ENCODE assay signal across 8 cellular contexts in the genomic region with DNA sequence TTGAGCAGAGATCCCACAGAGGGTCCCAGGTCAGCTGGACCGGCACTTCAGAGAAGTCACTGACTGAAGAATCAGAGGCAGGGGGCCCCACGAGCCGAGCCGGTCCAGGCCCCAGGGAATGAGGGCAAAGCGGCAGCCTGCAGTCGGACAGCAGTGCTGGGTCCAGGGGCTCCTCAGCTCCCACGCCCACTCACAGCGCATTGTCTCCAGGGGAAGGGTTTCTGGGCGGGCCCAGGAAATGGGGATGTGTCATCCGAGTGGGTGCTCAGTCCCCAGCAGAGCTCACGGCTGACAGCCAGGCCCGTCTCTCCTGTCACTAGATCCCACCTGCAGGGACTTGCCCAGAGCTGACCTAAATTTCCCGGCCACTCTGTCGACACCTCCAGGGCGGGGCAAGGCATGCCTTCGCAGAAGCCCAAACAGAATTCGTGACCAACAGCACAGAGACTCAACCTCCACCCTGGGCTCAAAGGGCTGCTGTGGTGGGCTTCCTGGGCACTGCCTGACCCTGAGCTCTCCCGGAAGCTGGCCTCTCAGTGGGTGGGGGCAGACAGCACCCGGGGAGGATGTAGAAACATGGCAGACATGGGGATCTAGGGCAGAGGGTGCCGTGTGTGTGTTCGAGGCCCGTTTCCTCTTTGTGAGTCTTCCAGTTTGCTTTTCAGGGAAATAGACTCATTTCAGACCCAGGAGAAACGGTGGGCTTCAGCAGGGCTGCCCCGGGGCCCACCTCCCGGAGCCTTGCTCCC. TPM values are rescaled to one million over a fixed set of nuclear protein-coding genes. Genes with fewer than 3 reads are reported as not detected.
A peak's percentile ranks its signal among the peaks of the same experiment; 100 is the strongest.
DNase-seq lines count a peak whose midpoint lies in the region; ATAC-seq and TF ChIP-seq lines count a peak whose summit lies in the region.

No MANE protein-coding gene starts in this region.

- TF ChIP-seq CTCF in fibroblast of the aortic adventitia (IDR thresholded peaks at IDR 0.05; ENCODE audit: insufficient read depth, low read length) = no peak

- no peak overlapping the region for H3K4me3 ChIP-seq in fibroblast of the aortic adventitia (ENCODE audit: low read depth, low read length)

- peak; percentile 55 for DNase-seq in activated CD4-positive, alpha-beta T cell treated with anti-CD3 and anti-CD28 coated beads for 48 hours
- DNase-seq in fibroblast of the aortic adventitia (ENCODE audit: low read depth) (peak; percentile 39), SW 1271 (lab: John Stamatoyannopoulos, UW) (no peak), NCI-H748 treated with DMSO at 0.1 percent for 48 hours (lab: John Stamatoyannopoulos, UW) (no peak)
- DNase-seq in stimulated activated CD4-positive, alpha-beta T cell treated with anti-CD3 and anti-CD28 coated beads, TNF-alpha, amount 100 ng/mL, for 1 hour (ENCODE audit: low read depth in 3 of 3, low spot score in 1 of 3) = peak in 2 of 3 donors; percentile 26 to 38

- ATAC-seq in HG03095 (IDR thresholded peaks at IDR 0.05; ENCODE audit: unreplicated experiment) (peak; percentile 41), HG03196 (IDR thresholded peaks at IDR 0.05; ENCODE audit: unreplicated experiment) (no peak), GM18511 (IDR thresholded peaks at IDR 0.05; ENCODE audit: unreplicated experiment) (no peak)

RNA-seq across cellular contexts. Expression of gene TAF1B, which starts 42.1 kb away (rescaled TPM):
- total RNA-seq in fibroblast of the aortic adventitia (ENCODE audit: low replicate concordance) = 44.0 and 49.3 TPM in 2 replicates

Comparison
In these comparisons a context has a peak if more than half of its experiments do, and no peak if none do; other contexts are left out.
1. DNase-seq: peak in activated CD4-positive, alpha-beta T cell treated with anti-CD3 and anti-CD28 coated beads for 48 hours (single experiment), fibroblast of the aortic adventitia (single experiment) and stimulated activated CD4-positive, alpha-beta T cell treated with anti-CD3 and anti-CD28 coated beads, TNF-alpha, amount 100 ng/mL, for 1 hour (2 of 3); none in SW 1271 (0 of 2) and NCI-H748 treated with DMSO at 0.1 percent for 48 hours (single experiment).